1 cellular context compared by ENCODE assay signal in genomic region chr1:16442941-16443340, GRCh38.
TF ChIP-seq lines count a peak whose summit lies in the region.

No MANE protein-coding gene starts in this region.

TF ChIP-seq in GM23338, 12 proteins besides CTCF, POLR2A, EP300 and RAD21 (continued from another document):
- TF ChIP-seq ETS1 (IDR thresholded peaks at IDR 0.05) = no peak
TF ChIP-seq in GM23338: peak in this region for 0.
